Comparison of ENCODE assay signal across 8 cellular contexts in the genomic region with DNA sequence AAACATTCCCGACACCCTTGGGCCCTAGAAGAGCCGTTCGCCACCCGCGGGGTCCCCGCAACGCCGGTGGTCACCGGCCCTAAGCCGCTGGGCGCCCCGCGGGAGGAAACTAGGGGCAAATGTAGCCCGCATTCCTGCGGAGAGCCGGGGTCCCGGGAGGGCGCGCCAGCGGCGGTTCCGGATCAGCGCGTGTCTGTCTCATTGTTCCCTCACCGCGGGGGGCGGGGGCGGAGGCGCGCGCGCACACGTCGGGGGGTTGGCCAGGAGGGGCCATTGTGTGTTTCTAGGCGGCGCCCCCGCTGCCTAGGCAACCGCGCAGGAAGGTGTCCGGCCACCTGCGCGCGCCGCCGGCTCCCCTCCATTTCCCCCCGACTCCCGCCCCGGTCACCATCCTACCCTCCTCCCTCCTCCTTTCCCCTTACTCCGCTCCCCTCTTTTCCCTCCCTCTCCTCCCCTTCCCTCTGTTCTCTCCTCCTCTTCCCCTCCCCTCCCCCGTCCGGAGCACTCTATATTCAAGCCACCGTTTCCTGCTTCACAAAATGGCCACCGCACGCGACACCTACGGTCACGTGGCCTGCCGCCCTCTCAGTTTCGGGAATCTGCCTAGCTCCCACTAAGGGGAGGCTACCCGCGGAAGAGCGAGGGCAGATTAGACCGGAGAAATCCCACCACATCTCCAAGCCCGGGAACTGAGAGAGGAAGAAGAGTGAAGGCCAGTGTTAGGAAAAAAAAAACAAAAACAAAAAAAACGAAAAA. TPM values are rescaled to one million over a fixed set of nuclear protein-coding genes. Genes with fewer than 3 reads are reported as not detected.
A peak's percentile ranks its signal among the peaks of the same experiment; 100 is the strongest.
DNase-seq lines count a peak whose midpoint lies in the region; ATAC-seq and TF ChIP-seq lines count a peak whose summit lies in the region.

No MANE protein-coding gene starts in this region.

- H3K4me3 Mint-ChIP-seq in activated CD4-positive, alpha-beta T cell treated with anti-CD3 and anti-CD28 coated beads for 36 hours: peak overlapping the region; percentile 90

- peak; percentile 88 for DNase-seq in AG08395 (ENCODE audit: low spot score)
- DNase-seq in NCI-H446 treated with DMSO at 0.1 percent for 48 hours (lab: John Stamatoyannopoulos, UW): peak; percentile 73
- peak; percentile 92 for DNase-seq in activated CD4-positive, alpha-beta T cell treated with anti-CD3 and anti-CD28 coated beads for 36 hours
- peak; percentile 81 for DNase-seq in choroid plexus epithelial cell (ENCODE audit: low read depth)
- DNase-seq in kidney tubule cell (ENCODE audit: low spot score): peak; percentile 92
- peak; percentile 40 to 83 (median 78) for DNase-seq in stimulated activated CD4-positive, alpha-beta T cell treated with anti-CD3 and anti-CD28 coated beads, Interleukin-1b, Interleukin-23, amount 100 ng/mL, for 24 hours (ENCODE audit: low read depth in 4 of 4, low spot score in 1 of 4)

- H3K9me3 Mint-ChIP-seq in activated CD4-positive, alpha-beta T cell treated with anti-CD3 and anti-CD28 coated beads for 36 hours (ENCODE audit: low read depth): no peaks in the 10 kb centered on the region

- POLR2A ChIA-PET in activated CD4-positive, alpha-beta T cell treated with anti-CD3 and anti-CD28 coated beads for 36 hours (lab: Charles Lee): interaction anchor here (0.7 to 1.4 kb wide), 6 partner anchors 14 to 1482 kb away, joined by 3 to 7 read pairs (median 5); no protein-coding TSS in a partner anchor

- H3K36me3 Mint-ChIP-seq in activated CD4-positive, alpha-beta T cell treated with anti-CD3 and anti-CD28 coated beads for 36 hours (ENCODE audit: low read depth): peaks cover 38% of the 10 kb centered on the region

- H3K4me3 ChIP-seq in choroid plexus epithelial cell (ENCODE audit: low read depth, low read length): peak overlapping the region; percentile 89

- no peaks in the 10 kb centered on the region for H3K27me3 Mint-ChIP-seq in activated CD4-positive, alpha-beta T cell treated with anti-CD3 and anti-CD28 coated beads for 36 hours

- CTCF ChIA-PET in activated CD4-positive, alpha-beta T cell treated with anti-CD3 and anti-CD28 coated beads for 36 hours (lab: Charles Lee): no interaction called here

- no peak for TF ChIP-seq CTCF in choroid plexus epithelial cell (conservative IDR thresholded peaks at IDR 0.05; ENCODE audit: low read depth, low read length)

- peak overlapping the region; percentile 99 for H3K27ac Mint-ChIP-seq in activated CD4-positive, alpha-beta T cell treated with anti-CD3 and anti-CD28 coated beads for 36 hours

- intact Hi-C loops in activated CD4-positive, alpha-beta T cell treated with anti-CD3 and anti-CD28 coated beads for 36 hours (cut with DNase I, micrococcal nuclease): loop anchor here (1.0 to 10.0 kb wide), 12 partner anchors 50 to 1228 kb away; a partner anchor contains a TSS

- ATAC-seq in GM19025 (IDR thresholded peaks at IDR 0.05; ENCODE audit: low read depth, unreplicated experiment) (peak; percentile 43), HG03378 (IDR thresholded peaks at IDR 0.05; ENCODE audit: unreplicated experiment) (peak; percentile 30)
- ATAC-seq in activated CD4-positive, alpha-beta T cell treated with anti-CD3 and anti-CD28 coated beads for 36 hours: peak; percentile 55

- peaks cover 15% of the 10 kb centered on the region for H3K4me1 Mint-ChIP-seq in activated CD4-positive, alpha-beta T cell treated with anti-CD3 and anti-CD28 coated beads for 36 hours

RNA-seq across cellular contexts. Expression of a gene that starts 0.8 kb away (rescaled TPM):
- 100 to 1,000 TPM; 118 to 207 TPM for total RNA-seq in activated CD4-positive, alpha-beta T cell treated with anti-CD3 and anti-CD28 coated beads for 36 hours

Comparison
In these comparisons a context has a peak if more than half of its experiments do, and no peak if none do; other contexts are left out.
1. Peak in every context shown above with its lines: DNase-seq, ATAC-seq and H3K4me3 ChIP-seq.